ENCODE assay signal across 10 cellular contexts in genomic region chr15:98077186-98077585, GRCh38.
DNase-seq lines count a peak whose midpoint lies in the region; ATAC-seq and TF ChIP-seq lines count a peak whose summit lies in the region.
"Had no signal": no experiment of that assay in that cellular context is flagged by ENCODE, and none has a peak within 500 bp of the region (broad histone marks: within the 10 kb centered on the region; RNA-seq: fewer than 3 reads in every experiment).

No MANE protein-coding gene starts in this region.

- H3K27me3 ChIP-seq in colonic mucosa (no peaks in the 10 kb centered on the region), stomach (no peaks in the 10 kb centered on the region)
- no peaks in the 10 kb centered on the region for H3K27me3 ChIP-seq in effector memory CD4-positive, alpha-beta T cell (replicated peaks; ENCODE audit: control insufficient read depth, insufficient read depth, low read length, poor library complexity, severe bottlenecking)

- no peak overlapping the region for H3K9ac ChIP-seq in colonic mucosa (ENCODE audit: low read depth in 2 of 2, low read length in 2 of 2)

- TF ChIP-seq POLR2A in stomach (IDR thresholded peaks at IDR 0.05), result no peak

- H3K36me3 ChIP-seq in colonic mucosa (no peaks in the 10 kb centered on the region), stomach (no peaks in the 10 kb centered on the region)
- H3K36me3 ChIP-seq in effector memory CD4-positive, alpha-beta T cell (ENCODE audit: control insufficient read depth, insufficient read depth, low read length), result no peaks in the 10 kb centered on the region

- intact Hi-C loops in colonic mucosa (cut with DNase I), result no loop called here
- intact Hi-C loops in stomach (cut with DNase I; ENCODE audit: low total_unique reads), result no loop called here

- no peak overlapping the region for H3K4me3 Mint-ChIP-seq in T-helper 17 cell
- no peak overlapping the region for H3K4me3 Mint-ChIP-seq in activated CD8-positive, alpha-beta T cell treated with anti-CD3 and anti-CD28 coated beads, Interleukin-2, amount 10 ng/mL, durations not matched to agents 7 days and 5 days
- H3K4me3 Mint-ChIP-seq: activated naive CD4-positive, alpha-beta T cell treated with anti-CD3 and anti-CD28 coated beads for 36 hours had no signal

- H3K4me3 ChIP-seq in colonic mucosa (no peak overlapping the region), stomach (no peak overlapping the region)
- H3K4me3 ChIP-seq in effector memory CD4-positive, alpha-beta T cell (ENCODE audit: insufficient read depth, low read depth, low read length, poor library complexity, severe bottlenecking), result no peak overlapping the region

- DNase-seq in ELF-1 (ENCODE audit: low read depth, low spot score) (peak; percentile 14), colonic mucosa (peak; percentile 31), kidney tubule cell (ENCODE audit: low spot score) (peak; percentile 32), stomach (no peak), T-helper 17 cell (no peak)
- DNase-seq in effector memory CD4-positive, alpha-beta T cell, result no peak
- DNase-seq in activated CD8-positive, alpha-beta T cell treated with anti-CD3 and anti-CD28 coated beads, Interleukin-2, amount 10 ng/mL, durations not matched to agents 7 days and 5 days, result no peak
- DNase-seq: activated CD4-positive, CD25-positive, alpha-beta regulatory T cell treated with anti-CD3 and anti-CD28 coated beads, Interleukin-2, amount 50 U/mL, for 72 hours; activated naive CD4-positive, alpha-beta T cell treated with anti-CD3 and anti-CD28 coated beads for 36 hours had no signal

- H3K36me3 Mint-ChIP-seq in T-helper 17 cell (ENCODE audit: low read depth), result no peaks in the 10 kb centered on the region
- no peaks in the 10 kb centered on the region for H3K36me3 Mint-ChIP-seq in activated CD8-positive, alpha-beta T cell treated with anti-CD3 and anti-CD28 coated beads, Interleukin-2, amount 10 ng/mL, durations not matched to agents 7 days and 5 days (ENCODE audit: low read depth)

- no peaks in the 10 kb centered on the region for H3K27me3 Mint-ChIP-seq in T-helper 17 cell
- no peaks in the 10 kb centered on the region for H3K27me3 Mint-ChIP-seq in activated CD8-positive, alpha-beta T cell treated with anti-CD3 and anti-CD28 coated beads, Interleukin-2, amount 10 ng/mL, durations not matched to agents 7 days and 5 days (ENCODE audit: low read depth)

- H3K27ac Mint-ChIP-seq in T-helper 17 cell, result no peak overlapping the region
- H3K27ac Mint-ChIP-seq in activated CD8-positive, alpha-beta T cell treated with anti-CD3 and anti-CD28 coated beads, Interleukin-2, amount 10 ng/mL, durations not matched to agents 7 days and 5 days, result no peak overlapping the region
- H3K27ac Mint-ChIP-seq: activated naive CD4-positive, alpha-beta T cell treated with anti-CD3 and anti-CD28 coated beads for 36 hours had no signal

- H3K4me1 ChIP-seq in colonic mucosa (no peaks in the 10 kb centered on the region), stomach (peaks cover 0 to 18% (median 9%) of the 10 kb centered on the region in 4 donors)
- no peaks in the 10 kb centered on the region for H3K4me1 ChIP-seq in effector memory CD4-positive, alpha-beta T cell (ENCODE audit: control insufficient read depth, insufficient read depth, low read length, poor library complexity, severe bottlenecking)

- CTCF ChIA-PET in activated CD8-positive, alpha-beta T cell treated with anti-CD3 and anti-CD28 coated beads, Interleukin-2, amount 10 ng/mL, durations not matched to agents 7 days and 5 days (lab: Charles Lee), result no interaction called here

- no peak for TF ChIP-seq EP300 in stomach (IDR thresholded peaks at IDR 0.05)

- no peaks in the 10 kb centered on the region for H3K4me1 Mint-ChIP-seq in T-helper 17 cell
- no peaks in the 10 kb centered on the region for H3K4me1 Mint-ChIP-seq in activated CD8-positive, alpha-beta T cell treated with anti-CD3 and anti-CD28 coated beads, Interleukin-2, amount 10 ng/mL, durations not matched to agents 7 days and 5 days (ENCODE audit: low read depth)

- no peak for TF ChIP-seq CTCF in colonic mucosa (IDR thresholded peaks at IDR 0.05)
- TF ChIP-seq CTCF in stomach (IDR thresholded peaks at IDR 0.05), result no peak

- POLR2A ChIA-PET in activated CD8-positive, alpha-beta T cell treated with anti-CD3 and anti-CD28 coated beads, Interleukin-2, amount 10 ng/mL, durations not matched to agents 7 days and 5 days (lab: Charles Lee), result no interaction called here

- ATAC-seq in T-helper 17 cell (no peak), HG03439 (IDR thresholded peaks at IDR 0.05; ENCODE audit: unreplicated experiment) (no peak)
- ATAC-seq in activated CD8-positive, alpha-beta T cell treated with anti-CD3 and anti-CD28 coated beads, Interleukin-2, amount 10 ng/mL, durations not matched to agents 7 days and 5 days, result no peak

- H3K9me3 Mint-ChIP-seq in activated CD8-positive, alpha-beta T cell treated with anti-CD3 and anti-CD28 coated beads, Interleukin-2, amount 10 ng/mL, durations not matched to agents 7 days and 5 days (ENCODE audit: insufficient read depth), result no peaks in the 10 kb centered on the region
- H3K9me3 Mint-ChIP-seq: activated naive CD4-positive, alpha-beta T cell treated with anti-CD3 and anti-CD28 coated beads for 36 hours had no signal

- H3K9me3 ChIP-seq in colonic mucosa (no peaks in the 10 kb centered on the region), stomach (no peaks in the 10 kb centered on the region), T-helper 17 cell (ENCODE audit: control insufficient read depth, low read length, poor library complexity, severe bottlenecking) (no peaks in the 10 kb centered on the region)
- H3K9me3 ChIP-seq in effector memory CD4-positive, alpha-beta T cell (ENCODE audit: control insufficient read depth, low read length), result no peaks in the 10 kb centered on the region

- 71 to 78% (median 73%) methylated on average over 8 of the region's 8 CpGs for WGBS in stomach, 5 donors

- H3K27ac ChIP-seq in colonic mucosa, result no peak overlapping the region
- H3K27ac ChIP-seq in stomach, result peak overlapping the region in 4 of 5 donors; percentile 9 to 64 (median 45)
- H3K27ac ChIP-seq in effector memory CD4-positive, alpha-beta T cell (ENCODE audit: insufficient read depth, low read length, poor library complexity, severe bottlenecking), result no peak overlapping the region

Comparison
In these comparisons a context has a peak if more than half of its experiments do, and no peak if none do; other contexts are left out.
1. DNase-seq: peak in ELF-1 (single experiment), colonic mucosa (single experiment) and kidney tubule cell (single experiment); none in stomach (single experiment), T-helper 17 cell (0 of 3), effector memory CD4-positive, alpha-beta T cell (0 of 3) and activated CD8-positive, alpha-beta T cell treated with anti-CD3 and anti-CD28 coated beads, Interleukin-2, amount 10 ng/mL, durations not matched to agents 7 days and 5 days (single experiment).
2. H3K27ac ChIP-seq: peak in stomach (4 of 5); none in colonic mucosa (single experiment) and effector memory CD4-positive, alpha-beta T cell (single experiment).